8 cellular contexts compared by ENCODE assay signal in genomic region chr3:177358085-177358967, GRCh38.
A peak's percentile ranks its signal among the peaks of the same experiment; 100 is the strongest.
DNase-seq lines count a peak whose midpoint lies in the region; ATAC-seq, FAIRE-seq and TF ChIP-seq lines count a peak whose summit lies in the region.

No MANE protein-coding gene starts in this region.

- peaks cover 27% of the 10 kb centered on the region for H3K27me3 Mint-ChIP-seq in CD4-positive, CD25-positive, alpha-beta regulatory T cell

- H3K36me3 ChIP-seq in CD4-positive, CD25-positive, alpha-beta regulatory T cell (ENCODE audit: control insufficient read depth, insufficient read depth, low read length), result no peaks in the 10 kb centered on the region

- no peaks in the 10 kb centered on the region for H3K36me3 Mint-ChIP-seq in CD4-positive, CD25-positive, alpha-beta regulatory T cell

- no peak for ATAC-seq in CD4-positive, CD25-positive, alpha-beta regulatory T cell (ENCODE audit: low read depth in 2 of 2)
- ATAC-seq in GM19395 (IDR thresholded peaks at IDR 0.05; ENCODE audit: unreplicated experiment) (peak; percentile 52), HG03469 (IDR thresholded peaks at IDR 0.05; ENCODE audit: unreplicated experiment) (peak; percentile 31)

- H3K27ac ChIP-seq in CD4-positive, CD25-positive, alpha-beta regulatory T cell (ENCODE audit: insufficient read depth, low read length, poor library complexity, severe bottlenecking), result peak overlapping the region; percentile 98
- peak overlapping the region; percentile 78 for H3K27ac ChIP-seq in RWPE1

- TF ChIP-seq CTCF in RWPE1 (conservative IDR thresholded peaks at IDR 0.05; ENCODE audit: low read depth), result no peak

- H3K9me3 Mint-ChIP-seq in CD4-positive, CD25-positive, alpha-beta regulatory T cell, result peaks cover 0 to 3% (median 0%) of the 10 kb centered on the region in 7 donors

- no peaks in the 10 kb centered on the region for H3K27me3 ChIP-seq in CD4-positive, CD25-positive, alpha-beta regulatory T cell (ENCODE audit: control insufficient read depth, insufficient read depth, low read length)

- H3K9me3 ChIP-seq in CD4-positive, CD25-positive, alpha-beta regulatory T cell (ENCODE audit: control insufficient read depth in 2 of 2, low read length in 2 of 2), result no peaks in the 10 kb centered on the region

- CTCF ChIA-PET in RWPE1 (lab: Yijun Ruan, JAX), result interaction anchor here (0.6 to 0.7 kb wide), 3 partner anchors 308 to 996 kb away, joined by 3 to 4 read pairs (median 4); no protein-coding TSS in a partner anchor

- H3K27ac Mint-ChIP-seq in CD4-positive, CD25-positive, alpha-beta regulatory T cell, result peak overlapping the region; percentile 91 to 99 (median 99)

- peaks cover 49% of the 10 kb centered on the region for H3K4me1 ChIP-seq in CD4-positive, CD25-positive, alpha-beta regulatory T cell (ENCODE audit: control insufficient read depth, insufficient read depth, low read length, poor library complexity, severe bottlenecking)

- peak overlapping the region; percentile 90 to 97 (median 94) for H3K4me3 Mint-ChIP-seq in CD4-positive, CD25-positive, alpha-beta regulatory T cell

- peaks cover 26 to 62% (median 50%) of the 10 kb centered on the region in 4 donors for H3K4me1 Mint-ChIP-seq in CD4-positive, CD25-positive, alpha-beta regulatory T cell

- peak overlapping the region; percentile 60 for H3K4me3 ChIP-seq in CD4-positive, CD25-positive, alpha-beta regulatory T cell (ENCODE audit: low read depth, low read length)

- POLR2A ChIA-PET in RWPE1 (lab: Yijun Ruan, JAX; ENCODE audit: low non-redundant PET), result no interaction called here

- no peak for FAIRE-seq in urothelium cell line (lab: Jason Lieb, UNC)

- DNase-seq in CD4-positive, CD25-positive, alpha-beta regulatory T cell, result peak; percentile 11 to 76 (median 29)
- DNase-seq in RWPE1 (ENCODE audit: low spot score), result peak; percentile 59
- peak; percentile 56 for DNase-seq in activated gamma-delta T cell treated with anti-CD3 and anti-CD28 coated beads, Interleukin-2, amount 50 U/mL, for 16 hours (ENCODE audit: low read depth)
- peak; percentile 36 for DNase-seq in germinal center (ENCODE audit: low spot score)
- DNase-seq in occipital lobe (lab: John Stamatoyannopoulos, UW), result peak; percentile 22
- peak; percentile 74 for DNase-seq in urothelium cell line (ENCODE audit: low spot score)

Comparison
In these comparisons a context has a peak if more than half of its experiments do, and no peak if none do; other contexts are left out.
1. ATAC-seq: peak in GM19395 (single experiment) and HG03469 (single experiment); none in CD4-positive, CD25-positive, alpha-beta regulatory T cell (0 of 2).
2. DNase-seq: peak in every context shown above with its lines; median percentile 74 in urothelium cell line; 59 in RWPE1; 56 in activated gamma-delta T cell treated with anti-CD3 and anti-CD28 coated beads, Interleukin-2, amount 50 U/mL, for 16 hours; 36 in germinal center; 29 in CD4-positive, CD25-positive, alpha-beta regulatory T cell; 22 in occipital lobe.